ENCODE assay signal across 8 cellular contexts in the genomic region with DNA sequence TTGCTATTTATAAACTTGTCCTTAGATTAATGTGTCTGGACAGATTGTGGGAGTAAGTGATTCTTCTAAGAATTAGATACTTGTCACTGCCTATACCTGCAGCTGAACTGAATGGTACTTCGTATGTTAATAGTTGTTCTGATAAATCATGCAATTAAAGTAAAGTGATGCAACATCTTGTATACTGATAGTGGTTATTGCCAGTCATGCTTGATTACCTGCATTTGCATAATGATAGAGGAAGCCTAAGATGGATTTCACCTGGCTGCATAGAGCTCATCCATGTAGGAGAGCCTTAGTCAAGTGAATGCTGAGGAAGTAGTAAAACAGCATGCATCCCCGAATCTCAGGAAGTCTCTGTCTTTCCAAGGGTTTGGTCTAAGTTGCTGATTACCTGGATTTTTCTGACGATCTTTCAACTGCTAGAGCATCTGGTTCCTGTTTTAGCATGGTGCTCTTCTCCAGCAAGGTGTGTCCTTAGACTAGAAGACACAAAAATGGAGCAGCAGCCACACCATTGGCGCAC.
"Had no signal": no experiment of that assay in that cellular context is flagged by ENCODE, and none has a peak within 500 bp of the region (broad histone marks: within the 10 kb centered on the region; RNA-seq: fewer than 3 reads in every experiment).

No MANE protein-coding gene starts in this region.

- H3K27ac ChIP-seq: ovary, thyroid gland had no signal

- H3K36me3 ChIP-seq: ovary, thyroid gland had no signal

- DNase-seq: activated CD4-positive, alpha-beta T cell treated with anti-CD3 and anti-CD28 coated beads for 4 hours; activated naive CD4-positive, alpha-beta T cell treated with Interleukin-2 at 50 U/mL for 16 hours; effector CD8-positive, alpha-beta T cell; ovary; SK-N-SH; stimulated activated CD4-positive, alpha-beta T cell treated with anti-CD3 and anti-CD28 coated beads, Interleukin-4, amount 100 ng/mL, for 4 hours; thyroid gland had no signal

- H3K9me3 ChIP-seq: ovary, SK-N-SH, thyroid gland had no signal

- ATAC-seq: left lobe of liver had no signal

- H3K9ac ChIP-seq: SK-N-SH had no signal

- H3K27me3 ChIP-seq: ovary, thyroid gland had no signal

- H3K4me3 ChIP-seq: ovary, thyroid gland had no signal

- H3K4me2 ChIP-seq: SK-N-SH had no signal
